17 cellular contexts compared by ENCODE assay signal in the genomic region with DNA sequence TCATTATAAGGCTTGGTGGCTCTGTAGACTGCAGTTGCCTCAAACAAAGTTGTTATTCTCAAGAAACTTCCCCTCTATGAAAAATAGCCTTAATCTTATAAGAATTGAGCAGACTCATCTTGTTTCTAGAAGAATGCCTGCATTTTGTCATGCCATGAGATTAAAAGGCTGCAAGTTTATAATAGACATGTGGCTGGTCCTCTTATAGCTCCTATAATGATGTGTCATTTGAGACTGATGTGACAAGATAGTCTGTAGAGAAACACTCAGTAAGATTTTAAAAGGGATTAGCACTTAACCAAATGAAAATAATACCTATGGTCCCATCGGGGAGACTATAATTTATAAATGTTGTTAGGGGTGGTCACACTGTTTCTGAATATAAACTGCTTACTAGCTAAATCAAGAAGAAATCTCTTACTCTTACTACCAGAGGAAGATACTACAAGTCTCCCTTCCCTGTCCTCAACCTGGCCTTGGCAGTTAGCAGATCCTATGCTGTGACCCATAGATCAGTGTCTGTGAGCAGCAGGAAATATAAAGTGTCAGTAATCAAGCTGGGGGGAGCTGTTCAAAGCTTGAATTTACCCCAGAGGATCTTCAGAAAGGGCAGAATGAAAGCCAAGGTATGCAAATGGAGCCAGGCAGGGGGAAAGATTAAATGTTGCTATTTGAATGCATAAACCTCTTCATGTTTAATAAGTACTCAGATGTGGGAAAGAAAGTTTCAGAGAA.
DNase-seq lines count a peak whose midpoint lies in the region; ATAC-seq and TF ChIP-seq lines count a peak whose summit lies in the region.
"Had no signal": no experiment of that assay in that cellular context is flagged by ENCODE, and none has a peak within 500 bp of the region (broad histone marks: within the 10 kb centered on the region; RNA-seq: fewer than 3 reads in every experiment).

No MANE protein-coding gene starts in this region.

- H3K27me3 ChIP-seq in left ventricle myocardium inferior (ENCODE audit: low read depth): no peaks in the 10 kb centered on the region
- no peaks in the 10 kb centered on the region for H3K27me3 ChIP-seq in skeletal muscle tissue (ENCODE audit: control insufficient read depth in 3 of 3, insufficient read depth in 3 of 3, low read length in 3 of 3)
- H3K27me3 ChIP-seq in transverse colon: no peaks in the 10 kb centered on the region

- H3K4me1 ChIP-seq in left ventricle myocardium inferior: peaks cover 75% of the 10 kb centered on the region
- H3K4me1 ChIP-seq in skeletal muscle tissue (ENCODE audit: control insufficient read depth in 3 of 3, insufficient read depth in 3 of 3, low read length in 3 of 3): peaks cover 21 to 44% (median 38%) of the 10 kb centered on the region in 3 donors
- peaks cover 0 to 4% (median 0%) of the 10 kb centered on the region in 4 donors for H3K4me1 ChIP-seq in transverse colon

- H3K4me3 Mint-ChIP-seq in brain: no peak overlapping the region
- H3K4me3 Mint-ChIP-seq: B cell; CD4-positive, CD25-positive, alpha-beta regulatory T cell had no signal

- H3K9me3 ChIP-seq in left ventricle myocardium inferior (replicated peaks) (peaks cover 21% of the 10 kb centered on the region), skeletal muscle tissue (ENCODE audit: control insufficient read depth in 3 of 3, low read length in 3 of 3) (no peaks in the 10 kb centered on the region), transverse colon (peaks cover 0 to 2% of the 10 kb centered on the region in 2 donors)

- in situ Hi-C loops in transverse colon (cut with MboI; ENCODE audit: low pct_ligation_motif_present in 1 of 4, low pct_unique_long_range_greater_than_20kb in 1 of 4, low sequenced_read_pairs in 3 of 4): no loop called here

- H3K27me3 Mint-ChIP-seq in brain: no peaks in the 10 kb centered on the region
- H3K27me3 Mint-ChIP-seq: B cell; CD4-positive, CD25-positive, alpha-beta regulatory T cell had no signal

- H3K4me3 ChIP-seq in left ventricle myocardium inferior: no peak overlapping the region
- H3K4me3 ChIP-seq in skeletal muscle tissue (ENCODE audit: low read length in 3 of 3): no peak overlapping the region
- H3K4me3 ChIP-seq in transverse colon: no peak overlapping the region

- TF ChIP-seq EP300 in transverse colon (IDR thresholded peaks at IDR 0.05; ENCODE audit: low read depth): no peak

- ATAC-seq in Right ventricle myocardium inferior: no peak
- ATAC-seq in HG03039 (IDR thresholded peaks at IDR 0.05; ENCODE audit: unreplicated experiment): no peak
- no peak for ATAC-seq in HG03025 (IDR thresholded peaks at IDR 0.05; ENCODE audit: low FRiP score, unreplicated experiment)

- H3K27ac Mint-ChIP-seq in brain: peak overlapping the region in 3 of 5 experiments; percentile 11 to 64 (median 56)
- H3K27ac Mint-ChIP-seq: B cell; CD4-positive, CD25-positive, alpha-beta regulatory T cell had no signal

- H3K36me3 Mint-ChIP-seq in brain: no peaks in the 10 kb centered on the region
- H3K36me3 Mint-ChIP-seq: CD4-positive, CD25-positive, alpha-beta regulatory T cell had no signal

- TF ChIP-seq POLR2A in transverse colon (IDR thresholded peaks at IDR 0.05): no peak

- no peak overlapping the region for H3K9ac ChIP-seq in skeletal muscle tissue (ENCODE audit: low read depth in 1 of 3, low read length in 3 of 3)

- H3K27ac ChIP-seq in left ventricle myocardium inferior (replicated peaks) (peak overlapping the region; percentile 83), skeletal muscle tissue (ENCODE audit: low read depth, low read length) (peak overlapping the region; percentile 38), transverse colon (no peak overlapping the region)

- peaks cover 8 to 36% (median 28%) of the 10 kb centered on the region in 5 experiments for H3K9me3 Mint-ChIP-seq in brain

- DNase-seq in left ventricle myocardium inferior (no peak), Right ventricle myocardium inferior (ENCODE audit: missing footprints) (no peak), NAMALWA (ENCODE audit: low spot score) (peak; percentile 35), transverse colon (no peak)
- DNase-seq: CD4-positive, CD25-positive, alpha-beta regulatory T cell; KBM-7; NCI-H1092 treated with DMSO at 0.1 percent for 48 hours; NCI-H146; NCI-H2029; NCI-H2171 treated with DMSO at 0.1 percent for 48 hours; NCI-H526 treated with DMSO at 0.1 percent for 48 hours; OCI-M1 had no signal

- peaks cover 49% of the 10 kb centered on the region for H3K4me1 Mint-ChIP-seq in brain
- H3K4me1 Mint-ChIP-seq: CD4-positive, CD25-positive, alpha-beta regulatory T cell had no signal

- WGBS in transverse colon (ENCODE audit: low coverage in 1 of 2), 2 donors: 67 to 74% methylated on average over 1 of the region's 1 CpG

- H3K36me3 ChIP-seq in left ventricle myocardium inferior (no peaks in the 10 kb centered on the region), skeletal muscle tissue (ENCODE audit: control insufficient read depth in 3 of 3, insufficient read depth in 3 of 3, low read length in 3 of 3) (no peaks in the 10 kb centered on the region), transverse colon (no peaks in the 10 kb centered on the region)

- intact Hi-C loops in left ventricle myocardium inferior (cut with micrococcal nuclease): no loop called here
- intact Hi-C loops in Right ventricle myocardium inferior (cut with DNase I): loop anchor here (5.0 to 10.0 kb wide), 2 partner anchors 145 to 318 kb away; a partner anchor contains a TSS
- intact Hi-C loops in transverse colon (cut with DNase I; ENCODE audit: low total_unique reads): no loop called here

- TF ChIP-seq CTCF in left ventricle myocardium inferior (IDR thresholded peaks at IDR 0.05; ENCODE audit: borderline replicate concordance) (no peak), brain (conservative IDR thresholded peaks at IDR 0.05) (no peak), transverse colon (IDR thresholded peaks at IDR 0.05) (no peak)

Comparison
In these comparisons a context has a peak if more than half of its experiments do, and no peak if none do; other contexts are left out.
1. H3K27ac ChIP-seq: peak in left ventricle myocardium inferior (single experiment) and skeletal muscle tissue (single experiment); none in transverse colon (0 of 4).